ENCODE assay signal across 35 cellular contexts in the genomic region with DNA sequence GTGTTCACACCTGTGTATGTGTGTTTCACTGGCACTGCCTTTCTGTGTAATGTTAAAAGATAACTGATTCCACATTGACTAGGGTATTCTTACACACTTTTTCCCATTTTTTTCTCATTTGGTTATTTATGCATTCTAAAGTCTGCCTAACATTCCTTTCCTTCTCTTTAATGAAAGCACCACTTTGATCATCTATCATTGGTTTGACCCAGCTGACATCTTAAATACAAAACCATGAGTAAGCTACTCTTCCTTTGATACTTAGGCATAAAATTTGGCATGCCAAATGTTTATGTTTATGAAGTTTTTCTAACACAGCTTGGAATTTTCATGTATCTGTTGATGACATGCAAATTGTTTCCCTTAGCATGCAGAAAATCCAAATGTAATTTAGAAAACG.
DNase-seq lines count a peak whose midpoint lies in the region; ATAC-seq, FAIRE-seq and TF ChIP-seq lines count a peak whose summit lies in the region.
"Had no signal": no experiment of that assay in that cellular context is flagged by ENCODE, and none has a peak within 500 bp of the region (broad histone marks: within the 10 kb centered on the region; RNA-seq: fewer than 3 reads in every experiment).

No MANE protein-coding gene starts in this region.

- intact Hi-C loops in IMR-90 (cut with micrococcal nuclease), result no loop called here

- no peak overlapping the region for H3K4me3 Mint-ChIP-seq in astrocyte (ENCODE audit: unreplicated experiment)
- H3K4me3 Mint-ChIP-seq: B cell; CD4-positive, alpha-beta memory T cell; CD4-positive, alpha-beta T cell; CD4-positive, CD25-positive, alpha-beta regulatory T cell; CD8-positive, alpha-beta memory T cell; CD8-positive, alpha-beta T cell had no signal

- H3K27ac ChIP-seq in IMR-90 (ENCODE audit: insufficient read depth, low read length), result no peak overlapping the region
- no peak overlapping the region for H3K27ac ChIP-seq in astrocyte (ENCODE audit: low read depth, low read length)
- H3K27ac ChIP-seq in caudate nucleus (ENCODE audit: low read depth, low read length), result peak overlapping the region; percentile 40
- H3K27ac ChIP-seq in cingulate gyrus (ENCODE audit: low read depth, low read length), result peak overlapping the region; percentile 77
- H3K27ac ChIP-seq: 22Rv1; A549; BLaER1; BLaER1 treated with 17β-estradiol and CSF1 and Interleukin-3, amounts not matched to agents 10 nM and 100 nM; C4-2B had no signal

- no peaks in the 10 kb centered on the region for H3K79me1 ChIP-seq in IMR-90 (ENCODE audit: low read depth in 1 of 2, low read length in 2 of 2)

- no peaks in the 10 kb centered on the region for H3K27me3 ChIP-seq in IMR-90 (ENCODE audit: control insufficient read depth, insufficient read depth, low read length)
- H3K27me3 ChIP-seq in astrocyte (ENCODE audit: insufficient read depth, low read length), result no peaks in the 10 kb centered on the region
- H3K27me3 ChIP-seq: BE2C; BLaER1; BLaER1 treated with 17β-estradiol and CSF1 and Interleukin-3, amounts not matched to agents 10 nM and 100 nM had no signal

- H2BK5ac ChIP-seq in IMR-90 (ENCODE audit: low read depth, low read length, poor library complexity, severe bottlenecking), result no peak overlapping the region

- BruUV-seq in IMR-90 (replicated peaks; lab: Mats Ljungman, UMichigan), result no TSS peak

- no peak for TF ChIP-seq POLR2A in IMR-90 (IDR thresholded peaks at IDR 0.05; ENCODE audit: low read depth, low read length)

- H3K4ac ChIP-seq in IMR-90 (ENCODE audit: low read depth, low read length), result no peak overlapping the region

- in situ Hi-C loops in IMR-90 (cut with MboI; ENCODE audit: low sequenced_read_pairs), result no loop called here

- no peak for TF ChIP-seq RAD21 in IMR-90 (IDR thresholded peaks at IDR 0.05; ENCODE audit: low read length)

- no peaks in the 10 kb centered on the region for H3K9me3 Mint-ChIP-seq in astrocyte (ENCODE audit: unreplicated experiment)
- H3K9me3 Mint-ChIP-seq: CD14-positive monocyte; CD4-positive, alpha-beta T cell; CD8-positive, alpha-beta memory T cell; CD8-positive, alpha-beta T cell had no signal

- CTCF ChIA-PET in IMR-90 (lab: Yijun Ruan, JAX), result interaction anchor here (1.5 kb wide), 1 partner anchor 14 kb away, joined by 6 read pairs; no protein-coding TSS in a partner anchor

- H3K4me3 ChIP-seq in IMR-90 (ENCODE audit: insufficient read depth, low read depth, low read length), result no peak overlapping the region
- no peak overlapping the region for H3K4me3 ChIP-seq in astrocyte (ENCODE audit: insufficient read depth, low read depth, low read length)
- H3K4me3 ChIP-seq: A549; BLaER1; BLaER1 treated with 17β-estradiol and CSF1 and Interleukin-3, amounts not matched to agents 10 nM and 100 nM had no signal

- H3K36me3 ChIP-seq in IMR-90 (ENCODE audit: control insufficient read depth, insufficient read depth, low read length) (no peaks in the 10 kb centered on the region), astrocyte (ENCODE audit: insufficient read depth, low read length) (no peaks in the 10 kb centered on the region)
- H3K36me3 ChIP-seq: BE2C; BLaER1; BLaER1 treated with 17β-estradiol and CSF1 and Interleukin-3, amounts not matched to agents 10 nM and 100 nM had no signal

- POLR2A ChIA-PET in IMR-90 (lab: Charles Lee; ENCODE audit: unreplicated experiment), result interaction anchor here (0.5 kb wide), 1 partner anchor 682 kb away, joined by 4 read pairs; no protein-coding TSS in a partner anchor

- H3K4me2 ChIP-seq in IMR-90 (ENCODE audit: low read depth, low read length), result no peak overlapping the region
- no peak overlapping the region for H3K4me2 ChIP-seq in astrocyte (ENCODE audit: low read length)
- H3K4me2 ChIP-seq: A549, BLaER1 had no signal

- 0% methylated on average over 1 of the region's 1 CpG; no CpG with 5 or more reads in 1 of the 2 experiments for WGBS in IMR-90 (ENCODE audit: extremely low coverage in 2 of 2, insufficient read length in 1 of 2), 2 experiments

- peaks cover 19% of the 10 kb centered on the region for H3K4me1 Mint-ChIP-seq in astrocyte (ENCODE audit: low read depth, unreplicated experiment)
- H3K4me1 Mint-ChIP-seq: B cell; CD14-positive monocyte; CD4-positive, CD25-positive, alpha-beta regulatory T cell; CD8-positive, alpha-beta memory T cell had no signal

- no peaks in the 10 kb centered on the region for H3K36me3 Mint-ChIP-seq in astrocyte (ENCODE audit: low read depth, unreplicated experiment)
- H3K36me3 Mint-ChIP-seq: CD14-positive monocyte; CD4-positive, alpha-beta memory T cell; CD4-positive, CD25-positive, alpha-beta regulatory T cell; CD8-positive, alpha-beta memory T cell; CD8-positive, alpha-beta T cell had no signal

- H3K14ac ChIP-seq in IMR-90 (replicated peaks; ENCODE audit: low read depth, low read length), result no peak overlapping the region

- no peak overlapping the region for H3K56ac ChIP-seq in IMR-90 (ENCODE audit: extremely low read depth, insufficient read depth, low read length)

- peak; percentile 72 for ATAC-seq in IMR-90 (ENCODE audit: low read depth)
- no peak for ATAC-seq in HG03571 (IDR thresholded peaks at IDR 0.05; ENCODE audit: unreplicated experiment)
- ATAC-seq: A549; CD8-positive, alpha-beta T cell had no signal

- no peak overlapping the region for H2AK5ac ChIP-seq in IMR-90 (ENCODE audit: low read depth, low read length)

- no peaks in the 10 kb centered on the region for H3K79me2 ChIP-seq in astrocyte (ENCODE audit: insufficient read depth, low read length)

- H2BK20ac ChIP-seq in IMR-90 (ENCODE audit: low read depth, low read length), result no peak overlapping the region

- no peaks in the 10 kb centered on the region for H3K9me1 ChIP-seq in IMR-90 (ENCODE audit: insufficient read depth, low read length)

- FAIRE-seq in astrocyte (lab: Jason Lieb, UNC), result peak; percentile 29
- FAIRE-seq in urothelium cell line (lab: Jason Lieb, UNC), result no peak
- FAIRE-seq: A204.1, A549, D721Med had no signal

- H3K9me3 ChIP-seq in IMR-90 (ENCODE audit: control insufficient read depth, insufficient read depth, low read length) (no peaks in the 10 kb centered on the region), astrocyte (ENCODE audit: insufficient read depth, low read depth, low read length) (no peaks in the 10 kb centered on the region)
- H3K9me3 ChIP-seq: A549; BE2C; BLaER1; BLaER1 treated with 17β-estradiol and CSF1 and Interleukin-3, amounts not matched to agents 10 nM and 100 nM; Caco-2 had no signal

- no peak overlapping the region for H3K9ac ChIP-seq in IMR-90 (ENCODE audit: low read depth, low read length)
- H3K9ac ChIP-seq in astrocyte (ENCODE audit: low read length), result no peak overlapping the region
- H3K9ac ChIP-seq: BLaER1; BLaER1 treated with 17β-estradiol and CSF1 and Interleukin-3, amounts not matched to agents 10 nM and 100 nM had no signal

- H4K20me1 ChIP-seq in IMR-90 (ENCODE audit: insufficient read depth, low read length), result no peaks in the 10 kb centered on the region
- no peaks in the 10 kb centered on the region for H4K20me1 ChIP-seq in astrocyte (ENCODE audit: insufficient read depth, low read length)
- H4K20me1 ChIP-seq: BLaER1; BLaER1 treated with 17β-estradiol and CSF1 and Interleukin-3, amounts not matched to agents 10 nM and 100 nM had no signal

- no peak overlapping the region for H2BK15ac ChIP-seq in IMR-90 (ENCODE audit: low read depth, low read length)

- H2AFZ ChIP-seq in IMR-90 (replicated peaks; ENCODE audit: low read length, poor library complexity) (no peak overlapping the region), astrocyte (ENCODE audit: low read depth, low read length) (no peak overlapping the region)

- no peak overlapping the region for H3K23ac ChIP-seq in IMR-90 (ENCODE audit: low read depth, low read length)

- dilution Hi-C loops in IMR-90 (cut with HindIII; ENCODE audit: low sequenced_read_pairs, unreplicated experiment), result no loop called here

- no peak overlapping the region for H2BK120ac ChIP-seq in IMR-90 (ENCODE audit: low read depth, low read length)

- H3K27me3 Mint-ChIP-seq in astrocyte (ENCODE audit: low read depth, unreplicated experiment), result peaks cover 6% of the 10 kb centered on the region

- no peak overlapping the region for H2AK9ac ChIP-seq in IMR-90 (replicated peaks; ENCODE audit: low read depth, low read length, poor library complexity)

- no peak overlapping the region for H4K5ac ChIP-seq in IMR-90 (ENCODE audit: low read depth, low read length)

- H3K18ac ChIP-seq in IMR-90 (ENCODE audit: low read depth, low read length), result no peak overlapping the region

- H4K8ac ChIP-seq in IMR-90 (ENCODE audit: low read depth in 2 of 2, low read length in 2 of 2), result 0 out of 4 replicates have a peak overlapping the region, but pooled peaks of 1 of the 2 experiments have one; percentile 16

- H3K27ac Mint-ChIP-seq in astrocyte (ENCODE audit: unreplicated experiment), result no peak overlapping the region
- H3K27ac Mint-ChIP-seq: B cell; CD14-positive monocyte; CD4-positive, alpha-beta memory T cell; CD4-positive, alpha-beta T cell; CD4-positive, CD25-positive, alpha-beta regulatory T cell; CD8-positive, alpha-beta memory T cell; CD8-positive, alpha-beta T cell had no signal

- no peak overlapping the region for H4K91ac ChIP-seq in IMR-90 (ENCODE audit: insufficient read depth, low read depth, low read length)

- TF ChIP-seq CTCF in IMR-90 (conservative IDR thresholded peaks at IDR 0.05; ENCODE audit: low read depth, low read length) (no peak), astrocyte (IDR thresholded peaks at IDR 0.05; ENCODE audit: insufficient read depth, low read depth, low read length) (no peak)

- DNase-seq in IMR-90 (peak; percentile 30), astrocyte (ENCODE audit: low read depth) (peak; percentile 60), caudate nucleus (lab: John Stamatoyannopoulos, UW) (no peak), urothelium cell line (ENCODE audit: low spot score) (no peak), NCI-H1930 (lab: John Stamatoyannopoulos, UW) (no peak), NOMO-1 treated with dmso at 0.1 percent for 144 hours (lab: John Stamatoyannopoulos, UW; ENCODE audit: unreplicated experiment) (no peak)
- DNase-seq: 8988T; ACHN; BE2C; C1 segment of cervical spinal cord; Caco-2; Calu3; CD4-positive, alpha-beta memory T cell; CD4-positive, alpha-beta T cell; CD4-positive, CD25-positive, alpha-beta regulatory T cell; CD8-positive, alpha-beta memory T cell; CD8-positive, alpha-beta T cell; COR-L47; DMS 273 treated with DMSO at 0.1 percent for 48 hours; DMS153; DMS53; DMS79; DMS79 treated with DMSO at 0.1 percent for 48 hours; DND-41 had no signal

- no peaks in the 10 kb centered on the region for H3K4me1 ChIP-seq in IMR-90 (ENCODE audit: control insufficient read depth, insufficient read depth, low read length)
- H3K4me1 ChIP-seq in astrocyte (ENCODE audit: insufficient read depth, low read length), result peaks cover 14% of the 10 kb centered on the region
- H3K4me1 ChIP-seq: A549; BE2C; BLaER1; BLaER1 treated with 17β-estradiol and CSF1 and Interleukin-3, amounts not matched to agents 10 nM and 100 nM; Caco-2 had no signal

TF ChIP-seq in IMR-90, 13 proteins besides CTCF, POLR2A, EP300 and RAD21:
- no peak for TF ChIP-seq MAFK (IDR thresholded peaks at IDR 0.05; ENCODE audit: low read depth, low read length)
- no peak for TF ChIP-seq MXI1 (IDR thresholded peaks at IDR 0.05; ENCODE audit: borderline replicate concordance, low read depth, low read length)
- TF ChIP-seq CEBPB (IDR thresholded peaks at IDR 0.05; ENCODE audit: low read depth, low read length), result no peak

Comparison
In these comparisons a context has a peak if more than half of its experiments do, and no peak if none do; other contexts are left out.
1. DNase-seq: peak in IMR-90 (single experiment) and astrocyte (single experiment); none in caudate nucleus (0 of 61), urothelium cell line (single experiment), NCI-H1930 (0 of 2) and NOMO-1 treated with dmso at 0.1 percent for 144 hours (single experiment).
2. H3K27ac ChIP-seq: peak in caudate nucleus (single experiment) and cingulate gyrus (single experiment); none in IMR-90 (single experiment) and astrocyte (single experiment).